Comparison of ENCODE assay signal across 16 cellular contexts in the genomic region with DNA sequence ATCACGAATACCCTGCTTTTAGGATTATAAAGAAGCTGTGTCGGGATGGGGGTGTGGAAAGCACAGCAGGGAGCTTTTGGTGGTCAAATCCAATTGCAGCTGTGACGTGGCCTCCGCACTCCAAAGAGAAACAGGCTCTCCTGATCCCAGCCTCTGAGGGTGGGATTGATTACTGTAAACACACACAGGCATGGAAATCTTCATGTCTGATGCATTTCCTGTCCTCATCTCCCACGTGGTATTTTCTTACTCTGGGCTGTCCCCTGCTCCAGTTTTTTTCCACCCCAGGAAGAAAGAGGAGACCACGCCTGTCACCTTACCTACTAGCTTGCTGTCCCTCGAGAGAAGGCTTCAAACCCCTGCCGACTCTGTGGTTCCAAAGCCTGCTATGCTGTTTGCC. TPM values are rescaled to one million over a fixed set of nuclear protein-coding genes. Genes with fewer than 3 reads are reported as not detected.
A peak's percentile ranks its signal among the peaks of the same experiment; 100 is the strongest.
DNase-seq lines count a peak whose midpoint lies in the region; ATAC-seq and TF ChIP-seq lines count a peak whose summit lies in the region.
"Had no signal": no experiment of that assay in that cellular context is flagged by ENCODE, and none has a peak within 500 bp of the region (broad histone marks: within the 10 kb centered on the region; RNA-seq: fewer than 3 reads in every experiment).

No MANE protein-coding gene starts in this region.

- H3K36me3 ChIP-seq in MG63: no peaks in the 10 kb centered on the region

- no peak overlapping the region for H3K4me3 ChIP-seq in MG63
- H3K4me3 ChIP-seq: suprapubic skin had no signal

- CTCF ChIA-PET in CD4-positive, alpha-beta T cell (lab: Charles Lee): no interaction called here
- CTCF ChIA-PET in HEK293T (lab: Yijun Ruan, JAX): no interaction called here

- H3K9me3 ChIP-seq in MG63: no peaks in the 10 kb centered on the region
- no peaks in the 10 kb centered on the region for H3K9me3 ChIP-seq in CD4-positive, alpha-beta T cell (ENCODE audit: control insufficient read depth, low read length)
- H3K9me3 ChIP-seq: suprapubic skin had no signal

- peaks cover 8% of the 10 kb centered on the region for H3K9me3 Mint-ChIP-seq in nephron progenitor cell
- H3K9me3 Mint-ChIP-seq in CD4-positive, alpha-beta T cell: no peaks in the 10 kb centered on the region
- H3K9me3 Mint-ChIP-seq: neural crest cell had no signal

- H3K27ac ChIP-seq in CD4-positive, alpha-beta T cell (ENCODE audit: low read depth, low read length): no peak overlapping the region
- H3K27ac ChIP-seq: foreskin keratinocyte, suprapubic skin had no signal

- DNase-seq in COR-L47 (lab: John Stamatoyannopoulos, UW) (peak; percentile 41), MG63 (peak; percentile 31), fibroblast of gingiva (ENCODE audit: low read depth) (peak; percentile 74), nephron progenitor cell (no peak), NCI-H524 treated with DMSO at 0.1 percent for 48 hours (lab: John Stamatoyannopoulos, UW) (no peak), HEK293T (ENCODE audit: extremely low spot score) (no peak)
- DNase-seq in CD4-positive, alpha-beta T cell: no peak
- DNase-seq: activated CD4-positive, alpha-beta T cell treated with anti-CD3 and anti-CD28 coated beads for 1 hour; foreskin keratinocyte; NCI-H1417; NCI-H774; stimulated activated CD4-positive, alpha-beta T cell treated with anti-CD3 and anti-CD28 coated beads, Interleukin-12 subunit alpha, Interleukin-12 subunit beta, amount 100 ng/mL, for 4 hours had no signal

- peak overlapping the region; percentile 60 for H3K27ac Mint-ChIP-seq in nephron progenitor cell
- H3K27ac Mint-ChIP-seq in CD4-positive, alpha-beta T cell: no peak overlapping the region
- H3K27ac Mint-ChIP-seq: IgD-negative memory B cell had no signal

- H3K36me3 Mint-ChIP-seq in nephron progenitor cell (ENCODE audit: low read depth): peaks cover 5% of the 10 kb centered on the region
- H3K36me3 Mint-ChIP-seq in CD4-positive, alpha-beta T cell (ENCODE audit: low read depth): no peaks in the 10 kb centered on the region
- H3K36me3 Mint-ChIP-seq: IgD-negative memory B cell had no signal

- ATAC-seq in CD4-positive, alpha-beta T cell (ENCODE audit: poor library complexity): no peak
- ATAC-seq in GM21737 (IDR thresholded peaks at IDR 0.05; ENCODE audit: unreplicated experiment): no peak
- ATAC-seq: foreskin keratinocyte had no signal

- no peak for TF ChIP-seq CTCF in nephron progenitor cell (IDR thresholded peaks at IDR 0.05)
- TF ChIP-seq CTCF in CD4-positive, alpha-beta T cell (IDR thresholded peaks at IDR 0.05): no peak

- H3K4me3 Mint-ChIP-seq in nephron progenitor cell: no peak overlapping the region
- no peak overlapping the region for H3K4me3 Mint-ChIP-seq in CD4-positive, alpha-beta T cell
- H3K4me3 Mint-ChIP-seq: IgD-negative memory B cell, neural crest cell had no signal

- POLR2A ChIA-PET in CD4-positive, alpha-beta T cell (lab: Charles Lee): no interaction called here
- POLR2A ChIA-PET in HEK293T (lab: Yijun Ruan, JAX): no interaction called here

- H3K27me3 ChIP-seq in MG63: no peaks in the 10 kb centered on the region
- H3K27me3 ChIP-seq in CD4-positive, alpha-beta T cell (ENCODE audit: control insufficient read depth, insufficient read depth, low read length): no peaks in the 10 kb centered on the region
- H3K27me3 ChIP-seq: foreskin keratinocyte, suprapubic skin had no signal

- intact Hi-C loops in CD4-positive, alpha-beta T cell (cut with DNase I, micrococcal nuclease): no loop called here

- peaks cover 60% of the 10 kb centered on the region for H3K4me1 Mint-ChIP-seq in nephron progenitor cell
- no peaks in the 10 kb centered on the region for H3K4me1 Mint-ChIP-seq in CD4-positive, alpha-beta T cell (ENCODE audit: low read depth)
- H3K4me1 Mint-ChIP-seq: IgD-negative memory B cell, neural crest cell had no signal

- peaks cover 6% of the 10 kb centered on the region for H3K27me3 Mint-ChIP-seq in nephron progenitor cell (ENCODE audit: low read depth, poor library complexity)
- H3K27me3 Mint-ChIP-seq in CD4-positive, alpha-beta T cell: no peaks in the 10 kb centered on the region
- H3K27me3 Mint-ChIP-seq: IgD-negative memory B cell had no signal

TF ChIP-seq in HEK293T, 16 proteins besides CTCF, POLR2A, EP300 and RAD21:
- TF ChIP-seq ARNT (IDR thresholded peaks at IDR 0.05) (no peak), SUZ12 (IDR thresholded peaks at IDR 0.05) (no peak), CTBP1 (IDR thresholded peaks at IDR 0.05; ENCODE audit: borderline replicate concordance) (no peak), ELF4 (IDR thresholded peaks at IDR 0.05) (no peak), FOXM1 (IDR thresholded peaks at IDR 0.05; ENCODE audit: borderline replicate concordance) (no peak), TARDBP (IDR thresholded peaks at IDR 0.05) (no peak), FOXK2 (IDR thresholded peaks at IDR 0.05) (no peak), BHLHE40 (IDR thresholded peaks at IDR 0.05; ENCODE audit: borderline replicate concordance) (no peak), ZNF384 (IDR thresholded peaks at IDR 0.05) (no peak), FOXA1 (IDR thresholded peaks at IDR 0.05) (no peak), LEF1 (IDR thresholded peaks at IDR 0.05; ENCODE audit: borderline replicate concordance) (no peak)
- TF ChIP-seq, protein P1, sequence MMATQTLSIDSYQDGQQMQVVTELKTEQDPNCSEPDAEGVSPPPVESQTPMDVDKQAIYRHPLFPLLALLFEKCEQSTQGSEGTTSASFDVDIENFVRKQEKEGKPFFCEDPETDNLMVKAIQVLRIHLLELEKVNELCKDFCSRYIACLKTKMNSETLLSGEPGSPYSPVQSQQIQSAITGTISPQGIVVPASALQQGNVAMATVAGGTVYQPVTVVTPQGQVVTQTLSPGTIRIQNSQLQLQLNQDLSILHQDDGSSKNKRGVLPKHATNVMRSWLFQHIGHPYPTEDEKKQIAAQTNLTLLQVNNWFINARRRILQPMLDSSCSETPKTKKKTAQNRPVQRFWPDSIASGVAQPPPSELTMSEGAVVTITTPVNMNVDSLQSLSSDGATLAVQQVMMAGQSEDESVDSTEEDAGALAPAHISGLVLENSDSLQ (IDR thresholded peaks at IDR 0.05): no peak

RNA-seq across cellular contexts. Expression of a gene that starts 22.7 kb away (rescaled TPM):
- total RNA-seq in MG63 (2014; rRNA removed; shearing (Covaris generic); ENCODE audit: low replicate concordance): 0.99 and 1.1 TPM in 2 replicates
- total RNA-seq in CD4-positive, alpha-beta T cell: 1 to 10 TPM in 1 of 2 experiments, under 1 TPM in 1; 0.60 to 1.0 TPM

Comparison
In these comparisons a context has a peak if more than half of its experiments do, and no peak if none do; other contexts are left out.
1. DNase-seq: peak in COR-L47 (single experiment), MG63 (single experiment) and fibroblast of gingiva (single experiment); none in nephron progenitor cell (single experiment), CD4-positive, alpha-beta T cell (0 of 10), NCI-H524 treated with DMSO at 0.1 percent for 48 hours (single experiment) and HEK293T (single experiment).